In genomic region chr14:60653388-60653690, GRCh38 we compare ENCODE assay signal across 1 cellular context.
TF ChIP-seq lines count a peak whose summit lies in the region.

No MANE protein-coding gene starts in this region.

TF ChIP-seq in neural cell, 6 proteins besides CTCF, POLR2A, EP300 and RAD21 (continued from another document):
- TF ChIP-seq REST (IDR thresholded peaks at IDR 0.05; ENCODE audit: borderline replicate concordance) = no peak
- no peak for TF ChIP-seq POLR2AphosphoS5 (IDR thresholded peaks at IDR 0.05)
